In genomic region chr14:73824116-73824515, GRCh38 we compare ENCODE assay signal across 17 cellular contexts. TPM values are rescaled to one million over a fixed set of nuclear protein-coding genes. Genes with fewer than 3 reads are reported as not detected.
DNase-seq lines count a peak whose midpoint lies in the region; ATAC-seq, FAIRE-seq and TF ChIP-seq lines count a peak whose summit lies in the region.
"Had no signal": no experiment of that assay in that cellular context is flagged by ENCODE, and none has a peak within 500 bp of the region (broad histone marks: within the 10 kb centered on the region; RNA-seq: fewer than 3 reads in every experiment).

No MANE protein-coding gene starts in this region.

- no peak overlapping the region for H3K4me3 Mint-ChIP-seq in chondrocyte (ENCODE audit: unreplicated experiment)
- H3K4me3 Mint-ChIP-seq: CD4-positive, alpha-beta memory T cell had no signal

- H3K9me3 ChIP-seq in PC-3 (ENCODE audit: low read length): no peaks in the 10 kb centered on the region
- H3K9me3 ChIP-seq in WERI-Rb-1 (ENCODE audit: severe bottlenecking): peaks cover 4% of the 10 kb centered on the region
- H3K9me3 ChIP-seq: BLaER1 had no signal

- H3K9me2 ChIP-seq in PC-3 (replicated peaks; ENCODE audit: low read length): no peaks in the 10 kb centered on the region

- H3K9me3 Mint-ChIP-seq in chondrocyte (ENCODE audit: low read depth): peaks cover 6% of the 10 kb centered on the region

- intact Hi-C loops in PC-3 (cut with micrococcal nuclease): loop anchor here (2.0 kb wide), 2 partner anchors 27 to 65 kb away; partner anchors contain the start of gene PTGR2

- H3K36me3 Mint-ChIP-seq in chondrocyte (ENCODE audit: low read depth): no peaks in the 10 kb centered on the region
- H3K36me3 Mint-ChIP-seq: CD4-positive, alpha-beta memory T cell had no signal

- H3K27ac Mint-ChIP-seq in chondrocyte (ENCODE audit: unreplicated experiment): no peak overlapping the region
- H3K27ac Mint-ChIP-seq: CD4-positive, alpha-beta memory T cell had no signal

- DNase-seq in PC-3: peak; percentile 47
- peak; percentile 13 for DNase-seq in chondrocyte (ENCODE audit: low spot score)
- peak; percentile 45 for DNase-seq in mesenteric fat pad (ENCODE audit: low spot score)
- DNase-seq in urothelium cell line (ENCODE audit: low spot score): no peak
- DNase-seq in stimulated activated CD4-positive, alpha-beta T cell treated with anti-CD3 and anti-CD28 coated beads, Interleukin-15, amount 100 ng/mL, for 24 hours: no peak
- no peak for DNase-seq in WERI-Rb-1
- DNase-seq: CD4-positive, alpha-beta memory T cell; DMS53; NCI-H1105 treated with DMSO at 0.1 percent for 48 hours; NCI-H1694 treated with DMSO at 0.1 percent for 48 hours; NCI-H2107; NCI-H510A treated with DMSO at 0.1 percent for 48 hours; NCI-H774; RPMI8226 had no signal

- peak overlapping the region; percentile 32; the same call in 1 of the 2 replicates for H2AFZ ChIP-seq in PC-3 (ENCODE audit: low read length)

- H4K20me1 ChIP-seq in PC-3 (ENCODE audit: low read length): no peaks in the 10 kb centered on the region
- H4K20me1 ChIP-seq: BLaER1 had no signal

- CTCF ChIA-PET in PC-3 (lab: Charles Lee): no interaction called here

- H3K79me2 ChIP-seq in PC-3 (ENCODE audit: low read length): no peaks in the 10 kb centered on the region

- ATAC-seq in PC-3: peak; percentile 41
- ATAC-seq in GM18867 (IDR thresholded peaks at IDR 0.05; ENCODE audit: unreplicated experiment): no peak

- no peak overlapping the region for H3K4me3 ChIP-seq in PC-3 (ENCODE audit: low read length)
- H3K4me3 ChIP-seq in WERI-Rb-1 (ENCODE audit: low read depth, low read length): no peak overlapping the region
- H3K4me3 ChIP-seq: BLaER1 had no signal

- H3K9ac ChIP-seq in PC-3 (ENCODE audit: low read length): no peak overlapping the region
- H3K9ac ChIP-seq: BLaER1 had no signal

- TF ChIP-seq CTCF in PC-3 (conservative IDR thresholded peaks at IDR 0.05; ENCODE audit: low read depth, low read length) (no peak), chondrocyte (IDR thresholded peaks at IDR 0.05) (no peak), WERI-Rb-1 (IDR thresholded peaks at IDR 0.05; ENCODE audit: low read depth, low read length) (no peak)

- H3K4me1 Mint-ChIP-seq in chondrocyte (ENCODE audit: low read depth): peaks cover 22% of the 10 kb centered on the region

- H3K27ac ChIP-seq in PC-3 (ENCODE audit: low read length) (peak overlapping the region; percentile 44; the same call in 1 of the 2 replicates), WERI-Rb-1 (no peak overlapping the region)
- H3K27ac ChIP-seq: BLaER1 had no signal

- FAIRE-seq in urothelium cell line (lab: Jason Lieb, UNC): peak; percentile 27
- FAIRE-seq: GM18507 had no signal

- H3K4me2 ChIP-seq in PC-3 (ENCODE audit: low read length): peak overlapping the region; percentile 63
- H3K4me2 ChIP-seq: BLaER1 had no signal

- no TSS peak for BruUV-seq in PC-3 (replicated peaks; lab: Mats Ljungman, UMichigan)

- POLR2A ChIA-PET in PC-3 (lab: Charles Lee; ENCODE audit: unreplicated experiment): interaction anchor here (0.6 kb wide), 1 partner anchor 92 kb away, joined by 3 read pairs; no protein-coding TSS in a partner anchor

- H3K27me3 ChIP-seq in PC-3 (ENCODE audit: low read length) (no peaks in the 10 kb centered on the region), WERI-Rb-1 (ENCODE audit: insufficient read depth, low read depth, severe bottlenecking) (no peaks in the 10 kb centered on the region)
- H3K27me3 ChIP-seq: BLaER1 had no signal

- no peaks in the 10 kb centered on the region for H3K27me3 Mint-ChIP-seq in chondrocyte (ENCODE audit: low read depth)
- H3K27me3 Mint-ChIP-seq: CD4-positive, alpha-beta memory T cell had no signal

- no peaks in the 10 kb centered on the region for H3K36me3 ChIP-seq in PC-3 (ENCODE audit: low read depth, low read length)
- H3K36me3 ChIP-seq in WERI-Rb-1: no peaks in the 10 kb centered on the region
- H3K36me3 ChIP-seq: BLaER1 had no signal

- no peaks in the 10 kb centered on the region for H3F3A ChIP-seq in PC-3 (ENCODE audit: low read length, unreplicated experiment)

- H3K4me1 ChIP-seq in PC-3 (ENCODE audit: insufficient read depth, low read length): peaks cover 36% of the 10 kb centered on the region

RNA-seq across cellular contexts. Expression of gene PTGR2, which starts 27.5 kb away (rescaled TPM):
- 6.2 and 7.9 TPM in 2 replicates for total RNA-seq in PC-3 (2014; rRNA removed)
- total RNA-seq in chondrocyte: 2.1 to 4.0 TPM (median 2.8 TPM) in 3 replicates
- 7.3 TPM for total RNA-seq in mesenteric fat pad

Comparison
In these comparisons a context has a peak if more than half of its experiments do, and no peak if none do; other contexts are left out.
1. DNase-seq: peak in PC-3 (single experiment), chondrocyte (single experiment) and mesenteric fat pad (single experiment); none in urothelium cell line (single experiment), stimulated activated CD4-positive, alpha-beta T cell treated with anti-CD3 and anti-CD28 coated beads, Interleukin-15, amount 100 ng/mL, for 24 hours (single experiment) and WERI-Rb-1 (single experiment).